Comparison of ENCODE assay signal across 15 cellular contexts in genomic region chr1:201312298-201312697, GRCh38. TPM values are rescaled to one million over a fixed set of nuclear protein-coding genes. Genes with fewer than 3 reads are reported as not detected.
DNase-seq lines count a peak whose midpoint lies in the region; ATAC-seq and TF ChIP-seq lines count a peak whose summit lies in the region.
"Had no signal": no experiment of that assay in that cellular context is flagged by ENCODE, and none has a peak within 500 bp of the region (broad histone marks: within the 10 kb centered on the region; RNA-seq: fewer than 3 reads in every experiment).

No MANE protein-coding gene starts in this region.

- ATAC-seq in HCT116, result no peak
- ATAC-seq: A549, Right ventricle myocardium inferior had no signal

- 32 to 68% methylated on average over 6 to 7 of the region's 7 CpGs for WGBS in esophagus squamous epithelium, 2 donors

- no peaks in the 10 kb centered on the region for H3K9me3 Mint-ChIP-seq in activated T-helper 1 cell treated with anti-CD3 and anti-CD28 coated beads, Interleukin-12 subunit alpha, Interleukin-12 subunit beta, Interleukin-2, Interleukin-4 antibody, amounts not matched to agents 30 ng/mL and 10 ng/mL and 1 ng/mL, durations not matched to agents 14 hours and 24 hours and 36 hours

- no TSS peak for BruUV-seq in HCT116 (replicated peaks; lab: Mats Ljungman, UMichigan)

- TF ChIP-seq POLR2A in HCT116 (IDR thresholded peaks at IDR 0.05; ENCODE audit: borderline replicate concordance, extremely low read depth, insufficient read depth, insufficient read length) (no peak), esophagus squamous epithelium (IDR thresholded peaks at IDR 0.05) (no peak)

- no peaks in the 10 kb centered on the region for H3K9me2 ChIP-seq in HCT116 (ENCODE audit: insufficient read depth)

- no peaks in the 10 kb centered on the region for H3K4me1 Mint-ChIP-seq in activated T-helper 1 cell treated with anti-CD3 and anti-CD28 coated beads, Interleukin-12 subunit alpha, Interleukin-12 subunit beta, Interleukin-2, Interleukin-4 antibody, amounts not matched to agents 30 ng/mL and 10 ng/mL and 1 ng/mL, durations not matched to agents 14 hours and 24 hours and 36 hours (ENCODE audit: low read depth)

- no peak overlapping the region for H2AFZ ChIP-seq in HCT116 (ENCODE audit: low read depth, low read length, poor library complexity, severe bottlenecking)
- H2AFZ ChIP-seq: PC-9 had no signal

- no peak overlapping the region for H3K4me3 Mint-ChIP-seq in activated T-helper 1 cell treated with anti-CD3 and anti-CD28 coated beads, Interleukin-12 subunit alpha, Interleukin-12 subunit beta, Interleukin-2, Interleukin-4 antibody, amounts not matched to agents 30 ng/mL and 10 ng/mL and 1 ng/mL, durations not matched to agents 14 hours and 24 hours and 36 hours
- H3K4me3 Mint-ChIP-seq: CD4-positive, CD25-positive, alpha-beta regulatory T cell had no signal

- H3K4me3 ChIP-seq in HCT116 (replicated peaks in 1 of 2; ENCODE audit: low read depth in 1 of 2, low read length in 2 of 2), result no peak overlapping the region
- H3K4me3 ChIP-seq in WERI-Rb-1 (ENCODE audit: low read depth, low read length), result no peak overlapping the region
- H3K4me3 ChIP-seq in esophagus squamous epithelium, result peak overlapping the region in 1 of 4 donors; percentile 18
- H3K4me3 ChIP-seq in skin epidermis, result no peak overlapping the region
- H3K4me3 ChIP-seq: A549, PC-9 had no signal

- POLR2A ChIA-PET in HCT116 (lab: Charles Lee), result no interaction called here

- CTCF ChIA-PET in HCT116 (lab: Charles Lee), result interaction anchor here (2.2 kb wide), 1 partner anchor 35 kb away, joined by 13 read pairs; no protein-coding TSS in a partner anchor

- intact Hi-C loops in HCT116 (cut with micrococcal nuclease) (no loop called here), esophagus squamous epithelium (cut with DNase I) (no loop called here)
- intact Hi-C loops in activated T-helper 1 cell treated with anti-CD3 and anti-CD28 coated beads, Interleukin-12 subunit alpha, Interleukin-12 subunit beta, Interleukin-2, Interleukin-4 antibody, amounts not matched to agents 30 ng/mL and 10 ng/mL and 1 ng/mL, durations not matched to agents 14 hours and 24 hours and 36 hours (cut with micrococcal nuclease), result no loop called here

- no peaks in the 10 kb centered on the region for H3K79me2 ChIP-seq in HCT116 (ENCODE audit: insufficient read depth, low read length)

- H3K27me3 ChIP-seq in HCT116 (ENCODE audit: insufficient read depth, low read length), result no peaks in the 10 kb centered on the region
- no peaks in the 10 kb centered on the region for H3K27me3 ChIP-seq in WERI-Rb-1 (ENCODE audit: insufficient read depth, low read depth, severe bottlenecking)
- H3K27me3 ChIP-seq in esophagus squamous epithelium, result no peaks in the 10 kb centered on the region

- H4K20me1 ChIP-seq in HCT116 (ENCODE audit: insufficient read depth), result no peaks in the 10 kb centered on the region

- TF ChIP-seq CTCF in HCT116 (IDR thresholded peaks at IDR 0.05 in 2 of 3, conservative IDR thresholded peaks at IDR 0.05 in 1 of 3; ENCODE audit: borderline replicate concordance in 1 of 3, insufficient read depth in 1 of 3, low read depth in 2 of 3, low read length in 2 of 3) (peak in 1 of 3 experiments; percentile 46; a peak in 1 of 6 replicates), WERI-Rb-1 (IDR thresholded peaks at IDR 0.05; ENCODE audit: low read depth, low read length) (peak; percentile 17; the same call in 1 of the 2 replicates), esophagus squamous epithelium (IDR thresholded peaks at IDR 0.05) (no peak)

- DNase-seq in HCT116 (ENCODE audit: low read depth, low spot score) (no peak), WERI-Rb-1 (no peak), esophagus squamous epithelium (lab: John Stamatoyannopoulos, UW) (no peak), NCI-H1436 (lab: John Stamatoyannopoulos, UW) (no peak), NCI-H226 (no peak)
- no peak for DNase-seq in activated CD4-positive, alpha-beta T cell treated with anti-CD3 and anti-CD28 coated beads for 1 hour
- no peak for DNase-seq in activated T-helper 1 cell treated with anti-CD3 and anti-CD28 coated beads, Interleukin-12 subunit alpha, Interleukin-12 subunit beta, Interleukin-2, Interleukin-4 antibody, amounts not matched to agents 30 ng/mL and 10 ng/mL and 1 ng/mL, durations not matched to agents 14 hours and 24 hours and 36 hours (ENCODE audit: low spot score)
- DNase-seq: CD4-positive, CD25-positive, alpha-beta regulatory T cell; DMS53; NCI-H1092; NCI-H446; PC-9 had no signal

- peak; percentile 75 for TF ChIP-seq RAD21 in HCT116 (IDR thresholded peaks at IDR 0.05; ENCODE audit: low read depth)

- H3K27ac Mint-ChIP-seq in activated T-helper 1 cell treated with anti-CD3 and anti-CD28 coated beads, Interleukin-12 subunit alpha, Interleukin-12 subunit beta, Interleukin-2, Interleukin-4 antibody, amounts not matched to agents 30 ng/mL and 10 ng/mL and 1 ng/mL, durations not matched to agents 14 hours and 24 hours and 36 hours, result no peak overlapping the region
- H3K27ac Mint-ChIP-seq: CD4-positive, CD25-positive, alpha-beta regulatory T cell had no signal

- H3K36me3 Mint-ChIP-seq in activated T-helper 1 cell treated with anti-CD3 and anti-CD28 coated beads, Interleukin-12 subunit alpha, Interleukin-12 subunit beta, Interleukin-2, Interleukin-4 antibody, amounts not matched to agents 30 ng/mL and 10 ng/mL and 1 ng/mL, durations not matched to agents 14 hours and 24 hours and 36 hours (ENCODE audit: low read depth), result no peaks in the 10 kb centered on the region
- H3K36me3 Mint-ChIP-seq: CD4-positive, CD25-positive, alpha-beta regulatory T cell had no signal

- H3K4me1 ChIP-seq in HCT116 (ENCODE audit: control insufficient read depth in 1 of 2, insufficient read depth in 2 of 2, low read length in 2 of 2) (peaks cover 31 to 50% of the 10 kb centered on the region in 2 experiments), esophagus squamous epithelium (peaks cover 47 to 99% (median 54%) of the 10 kb centered on the region in 3 donors)

- RAD21 ChIA-PET in HCT116 (lab: Charles Lee; ENCODE audit: low non-redundant PET in 1 of 2, low total read pairs in 2 of 2, uncharacterized antibody in 2 of 2, unreplicated experiment in 2 of 2), result no interaction called here

- no peak overlapping the region for H3K4me2 ChIP-seq in HCT116 (ENCODE audit: low read length)
- H3K4me2 ChIP-seq: A549, PC-9 had no signal

- no peak overlapping the region for H3K9ac ChIP-seq in HCT116 (ENCODE audit: low read length)

- peaks cover 30% of the 10 kb centered on the region for H3K27me3 Mint-ChIP-seq in activated T-helper 1 cell treated with anti-CD3 and anti-CD28 coated beads, Interleukin-12 subunit alpha, Interleukin-12 subunit beta, Interleukin-2, Interleukin-4 antibody, amounts not matched to agents 30 ng/mL and 10 ng/mL and 1 ng/mL, durations not matched to agents 14 hours and 24 hours and 36 hours (ENCODE audit: insufficient read depth)

- H3K36me3 ChIP-seq in HCT116 (ENCODE audit: control insufficient read depth in 1 of 2, insufficient read depth in 2 of 2, low read length in 2 of 2) (no peaks in the 10 kb centered on the region), WERI-Rb-1 (no peaks in the 10 kb centered on the region), esophagus squamous epithelium (peaks cover 13 to 46% (median 30%) of the 10 kb centered on the region in 3 donors)

- H3K9me3 ChIP-seq in HCT116 (ENCODE audit: control insufficient read depth in 1 of 2, insufficient read depth in 1 of 2, low read depth in 1 of 2, low read length in 2 of 2), result no peaks in the 10 kb centered on the region
- H3K9me3 ChIP-seq in WERI-Rb-1 (ENCODE audit: severe bottlenecking), result no peaks in the 10 kb centered on the region
- H3K9me3 ChIP-seq in esophagus squamous epithelium, result no peaks in the 10 kb centered on the region
- H3K9me3 ChIP-seq: A549 had no signal

- H3K27ac ChIP-seq in HCT116 (ENCODE audit: low read depth, low read length), result no peak overlapping the region
- no peak overlapping the region for H3K27ac ChIP-seq in WERI-Rb-1
- peak overlapping the region; percentile 93 to 97 (median 96) for H3K27ac ChIP-seq in esophagus squamous epithelium
- H3K27ac ChIP-seq in skin epidermis, result peak overlapping the region in 20 of 21 experiments; percentile 50 to 94 (median 84)
- H3K27ac ChIP-seq: PC-9 had no signal

TF ChIP-seq in HCT116, 20 proteins besides CTCF, POLR2A, EP300 and RAD21:
- TF ChIP-seq EZH2 (IDR thresholded peaks at IDR 0.05) (no peak), ZNF274 (IDR thresholded peaks at IDR 0.05; ENCODE audit: low read depth, low read length) (no peak), ELF1 (IDR thresholded peaks at IDR 0.05; ENCODE audit: borderline replicate concordance, low read depth) (no peak), ZFX (IDR thresholded peaks at IDR 0.05) (no peak), SRF (IDR thresholded peaks at IDR 0.05; ENCODE audit: low read depth) (no peak), YY1 (IDR thresholded peaks at IDR 0.05; ENCODE audit: extremely low read depth, insufficient replicate concordance, low read depth, low read length) (no peak), TCF7L2 (IDR thresholded peaks at IDR 0.05; ENCODE audit: borderline replicate concordance, extremely low read depth, insufficient read depth, insufficient read length) (no peak), EZH2phosphoT487 (IDR thresholded peaks at IDR 0.05; ENCODE audit: borderline replicate concordance) (no peak), FOSL1 (IDR thresholded peaks at IDR 0.05; ENCODE audit: low read depth) (no peak), CEBPB (IDR thresholded peaks at IDR 0.05; ENCODE audit: low read depth) (no peak)

RNA-seq across cellular contexts. Expression of gene PKP1, which starts 29.0 kb away (rescaled TPM):
- 0.07 TPM for total RNA-seq in HCT116 (2021; ENCODE audit: unreplicated experiment)
- polyA plus RNA-seq in HCT116 (2012), result 0.01 and 0.07 TPM in 2 replicates
- 100 to 1,000 TPM; 263 to 706 (median 410) TPM for total RNA-seq in esophagus squamous epithelium
- total RNA-seq in activated T-helper 1 cell treated with anti-CD3 and anti-CD28 coated beads, Interleukin-12 subunit alpha, Interleukin-12 subunit beta, Interleukin-2, Interleukin-4 antibody, amounts not matched to agents 30 ng/mL and 10 ng/mL and 1 ng/mL, durations not matched to agents 14 hours and 24 hours and 36 hours, result not detected in 2 replicates
- total RNA-seq: CD4-positive, CD25-positive, alpha-beta regulatory T cell had no signal
- polyA plus RNA-seq: A549; CD4-positive, CD25-positive, alpha-beta regulatory T cell had no signal

Comparison
In these comparisons a context has a peak if more than half of its experiments do, and no peak if none do; other contexts are left out.
1. H3K27ac ChIP-seq: peak in esophagus squamous epithelium (4 of 4) and skin epidermis (20 of 21); none in HCT116 (single experiment) and WERI-Rb-1 (single experiment).
2. RNA of gene PKP1, which starts 29.0 kb away (total RNA-seq): 263 to 706 TPM in esophagus squamous epithelium; 0.07 TPM in HCT116 (single experiment) and not detected in activated T-helper 1 cell treated with anti-CD3 and anti-CD28 coated beads, Interleukin-12 subunit alpha, Interleukin-12 subunit beta, Interleukin-2, Interleukin-4 antibody, amounts not matched to agents 30 ng/mL and 10 ng/mL and 1 ng/mL, durations not matched to agents 14 hours and 24 hours and 36 hours; every median in the first group is over 100 times any median in the second.